In the genomic region with DNA sequence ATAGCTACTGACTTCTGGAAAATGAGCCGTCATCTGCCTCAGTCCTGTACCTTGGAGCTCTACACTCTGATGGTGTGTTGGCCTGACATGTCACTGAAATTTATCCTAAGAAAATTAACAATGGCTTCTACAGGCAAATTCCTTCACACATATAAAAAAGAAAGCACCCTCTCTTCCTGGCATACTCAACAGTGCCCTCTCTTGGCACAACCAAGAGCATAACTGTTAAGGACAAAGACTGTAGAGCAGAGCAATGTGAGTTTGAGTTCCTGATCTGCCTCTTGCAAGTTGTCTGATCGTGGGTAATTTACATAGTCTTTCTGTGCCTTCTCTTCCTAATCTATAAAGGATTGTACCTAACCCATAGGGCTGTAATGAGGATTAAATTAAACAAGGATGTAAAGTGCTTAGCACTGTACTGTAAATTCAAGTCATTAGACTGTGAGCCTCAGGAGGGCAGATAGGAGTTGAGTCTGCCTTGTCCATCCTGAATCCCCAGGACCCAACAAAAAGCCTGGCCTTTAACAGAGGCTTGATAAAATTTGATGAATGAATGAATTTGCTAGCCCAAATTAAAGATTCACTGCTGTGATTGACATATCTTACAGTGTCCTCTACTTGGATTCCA, we compare ENCODE assay signal across 9 cellular contexts.
A peak's percentile ranks its signal among the peaks of the same experiment; 100 is the strongest.
DNase-seq lines count a peak whose midpoint lies in the region; ATAC-seq and TF ChIP-seq lines count a peak whose summit lies in the region.
"Had no signal": no experiment of that assay in that cellular context is flagged by ENCODE, and none has a peak within 500 bp of the region (broad histone marks: within the 10 kb centered on the region; RNA-seq: fewer than 3 reads in every experiment).

No MANE protein-coding gene starts in this region.

- TF ChIP-seq POLR2A in heart left ventricle (IDR thresholded peaks at IDR 0.05), result no peak

- no peak overlapping the region for H3K4me3 Mint-ChIP-seq in stimulated activated effector memory CD8-positive, alpha-beta T cell treated with anti-CD3 and anti-CD28 coated beads, Interleukin-12 subunit alpha, Interleukin-12 subunit beta, amount 100 ng/mL, for 72 hours

- H3K27ac ChIP-seq in heart left ventricle (no peak overlapping the region), right atrium auricular region (no peak overlapping the region)

- no peaks in the 10 kb centered on the region for H3K36me3 ChIP-seq in heart left ventricle
- no peaks in the 10 kb centered on the region for H3K36me3 ChIP-seq in right atrium auricular region

- peaks cover 0 to 3% (median 0%) of the 10 kb centered on the region in 12 donors for H3K9me3 ChIP-seq in heart left ventricle
- H3K9me3 ChIP-seq in right atrium auricular region, result no peaks in the 10 kb centered on the region

- H3K4me1 ChIP-seq in heart left ventricle, result no peaks in the 10 kb centered on the region
- no peaks in the 10 kb centered on the region for H3K4me1 ChIP-seq in right atrium auricular region

- no peaks in the 10 kb centered on the region for H3K9me3 Mint-ChIP-seq in stimulated activated effector memory CD8-positive, alpha-beta T cell treated with anti-CD3 and anti-CD28 coated beads, Interleukin-12 subunit alpha, Interleukin-12 subunit beta, amount 100 ng/mL, for 72 hours

- DNase-seq in heart left ventricle (no peak), right atrium auricular region (ENCODE audit: low spot score) (no peak), OCI-M1 (lab: John Stamatoyannopoulos, UW) (peak; percentile 54), dermis blood vessel endothelial cell (peak; percentile 28), NCI-H1436 treated with DMSO at 0.1 percent for 48 hours (lab: John Stamatoyannopoulos, UW) (no peak)
- DNase-seq in stimulated activated effector memory CD8-positive, alpha-beta T cell treated with anti-CD3 and anti-CD28 coated beads, Interleukin-12 subunit alpha, Interleukin-12 subunit beta, amount 100 ng/mL, for 72 hours (ENCODE audit: low spot score in 2 of 2), result peak; percentile 15 to 50
- DNase-seq: hippocampal formation had no signal

- 26 to 50% (median 34%) methylated on average over 2 of the region's 2 CpGs for WGBS in heart left ventricle, 4 donors

- H3K27ac Mint-ChIP-seq in stimulated activated effector memory CD8-positive, alpha-beta T cell treated with anti-CD3 and anti-CD28 coated beads, Interleukin-12 subunit alpha, Interleukin-12 subunit beta, amount 100 ng/mL, for 72 hours, result no peak overlapping the region

- H3K36me3 Mint-ChIP-seq in stimulated activated effector memory CD8-positive, alpha-beta T cell treated with anti-CD3 and anti-CD28 coated beads, Interleukin-12 subunit alpha, Interleukin-12 subunit beta, amount 100 ng/mL, for 72 hours, result no peaks in the 10 kb centered on the region

- peaks cover 7% of the 10 kb centered on the region for H3K4me1 Mint-ChIP-seq in stimulated activated effector memory CD8-positive, alpha-beta T cell treated with anti-CD3 and anti-CD28 coated beads, Interleukin-12 subunit alpha, Interleukin-12 subunit beta, amount 100 ng/mL, for 72 hours

- intact Hi-C loops in heart left ventricle (cut with DNase I), result no loop called here

- H3K4me3 ChIP-seq in heart left ventricle (no peak overlapping the region), right atrium auricular region (no peak overlapping the region)

- peak in 9 of 12 donors; percentile 15 to 46 (median 33) for TF ChIP-seq CTCF in heart left ventricle (IDR thresholded peaks at IDR 0.05)
- TF ChIP-seq CTCF in right atrium auricular region (IDR thresholded peaks at IDR 0.05), result peak in 1 of 2 donors; percentile 25

- H3K27me3 ChIP-seq in heart left ventricle, result peaks cover 0 to 43% (median 12%) of the 10 kb centered on the region in 9 donors
- no peaks in the 10 kb centered on the region for H3K27me3 ChIP-seq in right atrium auricular region

- ATAC-seq in heart left ventricle (no peak), GM18517 (IDR thresholded peaks at IDR 0.05; ENCODE audit: unreplicated experiment) (no peak), HG03354 (IDR thresholded peaks at IDR 0.05; ENCODE audit: poor library complexity, severe bottlenecking, unreplicated experiment) (no peak)
- ATAC-seq in stimulated activated effector memory CD8-positive, alpha-beta T cell treated with anti-CD3 and anti-CD28 coated beads, Interleukin-12 subunit alpha, Interleukin-12 subunit beta, amount 100 ng/mL, for 72 hours, result peak; percentile 73

Comparison
In these comparisons a context has a peak if more than half of its experiments do, and no peak if none do; other contexts are left out.
1. DNase-seq: peak in OCI-M1 (single experiment), dermis blood vessel endothelial cell (single experiment) and stimulated activated effector memory CD8-positive, alpha-beta T cell treated with anti-CD3 and anti-CD28 coated beads, Interleukin-12 subunit alpha, Interleukin-12 subunit beta, amount 100 ng/mL, for 72 hours (2 of 2); none in heart left ventricle (0 of 5), right atrium auricular region (single experiment) and NCI-H1436 treated with DMSO at 0.1 percent for 48 hours (single experiment).